ENCODE assay signal across 1 cellular context in genomic region chr4:43356786-43357185, GRCh38.
TF ChIP-seq lines count a peak whose summit lies in the region.

No MANE protein-coding gene starts in this region.

TF ChIP-seq in HepG2, 621 proteins besides CTCF, POLR2A, EP300 and RAD21 (continued from another document and continues in another):
- TF ChIP-seq NFAT5 (CRISPR knock-in tag; IDR thresholded peaks at IDR 0.05) (no peak), PLSCR1 (CRISPR knock-in tag; IDR thresholded peaks at IDR 0.05; ENCODE audit: borderline replicate concordance) (no peak), CBX2 (IDR thresholded peaks at IDR 0.05; ENCODE audit: low read depth, low read length) (no peak), CBX2 (CRISPR knock-in tag; IDR thresholded peaks at IDR 0.05; ENCODE audit: low read depth) (no peak), BORCS8-MEF2B (CRISPR knock-in tag; IDR thresholded peaks at IDR 0.05) (no peak), ZNF407 (CRISPR knock-in tag; IDR thresholded peaks at IDR 0.05; ENCODE audit: not compliant biosample characterization) (no peak), ZNF234 (CRISPR knock-in tag; conservative IDR thresholded peaks at IDR 0.05) (no peak), MXD3 (CRISPR knock-in tag; IDR thresholded peaks at IDR 0.05) (no peak), REPIN1 (CRISPR knock-in tag; IDR thresholded peaks at IDR 0.05; ENCODE audit: borderline replicate concordance, low read depth) (no peak), PAWR (CRISPR knock-in tag; IDR thresholded peaks at IDR 0.05; ENCODE audit: borderline replicate concordance) (no peak), NFKBIZ (CRISPR knock-in tag; IDR thresholded peaks at IDR 0.05) (no peak), ZNF367 (CRISPR knock-in tag; IDR thresholded peaks at IDR 0.05; ENCODE audit: borderline replicate concordance) (no peak), ZNF180 (CRISPR knock-in tag; IDR thresholded peaks at IDR 0.05; ENCODE audit: borderline replicate concordance, low read depth) (no peak), ZBTB3 (CRISPR knock-in tag; IDR thresholded peaks at IDR 0.05; ENCODE audit: borderline replicate concordance, low read depth) (no peak), ZNF772 (CRISPR knock-in tag; IDR thresholded peaks at IDR 0.05) (no peak), POGK (CRISPR knock-in tag; conservative IDR thresholded peaks at IDR 0.05) (no peak), EZH2 (conservative IDR thresholded peaks at IDR 0.05; ENCODE audit: low read depth, low read length) (no peak), ZNF747 (CRISPR knock-in tag; IDR thresholded peaks at IDR 0.05; ENCODE audit: borderline replicate concordance) (no peak), ZNF781 (CRISPR knock-in tag; IDR thresholded peaks at IDR 0.05; ENCODE audit: borderline replicate concordance, not compliant biosample characterization) (no peak), ZNF501 (CRISPR knock-in tag; IDR thresholded peaks at IDR 0.05) (no peak), MAZ (IDR thresholded peaks at IDR 0.05; ENCODE audit: borderline replicate concordance, low read depth, low read length) (no peak), MAZ (CRISPR knock-in tag; IDR thresholded peaks at IDR 0.05; ENCODE audit: low read depth) (no peak), ZNF773 (CRISPR knock-in tag; IDR thresholded peaks at IDR 0.05; ENCODE audit: borderline replicate concordance) (no peak), NR3C1 (CRISPR knock-in tag; IDR thresholded peaks at IDR 0.05) (no peak), FOXA3 (CRISPR knock-in tag; IDR thresholded peaks at IDR 0.05) (peak; percentile 84), ZNF430 (CRISPR knock-in tag; IDR thresholded peaks at IDR 0.05) (no peak), SNAPC5 (CRISPR knock-in tag; IDR thresholded peaks at IDR 0.05; ENCODE audit: borderline replicate concordance) (no peak), ZNF841 (CRISPR knock-in tag; IDR thresholded peaks at IDR 0.05; ENCODE audit: borderline replicate concordance) (no peak), ZNF550 (CRISPR knock-in tag; IDR thresholded peaks at IDR 0.05; ENCODE audit: borderline replicate concordance) (no peak), ZNF280B (CRISPR knock-in tag; IDR thresholded peaks at IDR 0.05; ENCODE audit: borderline replicate concordance) (no peak), ZSCAN31 (CRISPR knock-in tag; IDR thresholded peaks at IDR 0.05; ENCODE audit: low read depth) (no peak), ZNF441 (CRISPR knock-in tag; IDR thresholded peaks at IDR 0.05; ENCODE audit: borderline replicate concordance) (no peak), TRAFD1 (CRISPR knock-in tag; IDR thresholded peaks at IDR 0.05; ENCODE audit: borderline replicate concordance) (no peak), ZC3H13 (CRISPR knock-in tag; IDR thresholded peaks at IDR 0.05) (no peak), CREM (IDR thresholded peaks at IDR 0.05) (no peak; the same call in 1 of the 2 replicates), CREM (CRISPR knock-in tag; IDR thresholded peaks at IDR 0.05) (no peak), ZNF605 (CRISPR knock-in tag; IDR thresholded peaks at IDR 0.05) (no peak), GABPB1 (CRISPR knock-in tag; IDR thresholded peaks at IDR 0.05) (no peak), SAP130 (CRISPR knock-in tag; IDR thresholded peaks at IDR 0.05; ENCODE audit: low read depth) (peak; percentile 36), SIX1 (CRISPR knock-in tag; IDR thresholded peaks at IDR 0.05; ENCODE audit: borderline replicate concordance) (peak; percentile 54; the same call in 1 of the 2 replicates), ZNF337 (CRISPR knock-in tag; IDR thresholded peaks at IDR 0.05; ENCODE audit: borderline replicate concordance, low read depth) (no peak), SRSF1 (optimal IDR thresholded peaks at IDR 0.05; ENCODE audit: low read depth, low read length) (no peak)
